20 cellular contexts compared by ENCODE assay signal in genomic region chr1:43703836-43704235, GRCh38. TPM values are rescaled to one million over a fixed set of nuclear protein-coding genes. Genes with fewer than 3 reads are reported as not detected.
A peak's percentile ranks its signal among the peaks of the same experiment; 100 is the strongest.
DNase-seq lines count a peak whose midpoint lies in the region; ATAC-seq and TF ChIP-seq lines count a peak whose summit lies in the region.
"Had no signal": no experiment of that assay in that cellular context is flagged by ENCODE, and none has a peak within 500 bp of the region (broad histone marks: within the 10 kb centered on the region; RNA-seq: fewer than 3 reads in every experiment).

No MANE protein-coding gene starts in this region.

- H3K27ac Mint-ChIP-seq in HFFc6 (0 out of 2 replicates have a peak overlapping the region, but pooled peaks have one; percentile 34), nephron (no peak overlapping the region)
- H3K27ac Mint-ChIP-seq in naive thymus-derived CD4-positive, alpha-beta T cell = peak overlapping the region in 2 of 9 donors; percentile 66 to 74
- H3K27ac Mint-ChIP-seq in CD4-positive, alpha-beta T cell = no peak overlapping the region

- H3K79me2 ChIP-seq in GM23248 (ENCODE audit: insufficient read depth) = peaks cover 16% of the 10 kb centered on the region

- peaks cover 16% of the 10 kb centered on the region for H3K4me1 ChIP-seq in GM23248 (ENCODE audit: insufficient read depth)
- no peaks in the 10 kb centered on the region for H3K4me1 ChIP-seq in colonic mucosa
- peaks cover 7 to 10% of the 10 kb centered on the region in 2 donors for H3K4me1 ChIP-seq in naive thymus-derived CD4-positive, alpha-beta T cell (ENCODE audit: control insufficient read depth in 2 of 2, insufficient read depth in 2 of 2, low read length in 2 of 2)

- no peak overlapping the region for H2AFZ ChIP-seq in GM23248

- H3K27me3 ChIP-seq in GM23248 (replicated peaks; ENCODE audit: insufficient read depth) (no peaks in the 10 kb centered on the region), colonic mucosa (no peaks in the 10 kb centered on the region)
- no peaks in the 10 kb centered on the region for H3K27me3 ChIP-seq in naive thymus-derived CD4-positive, alpha-beta T cell (ENCODE audit: control insufficient read depth in 2 of 2, insufficient read depth in 2 of 2, low read length in 2 of 2)
- H3K27me3 ChIP-seq in CD4-positive, alpha-beta T cell (ENCODE audit: control insufficient read depth, insufficient read depth, low read length) = no peaks in the 10 kb centered on the region

- TF ChIP-seq CTCF in HFFc6 (IDR thresholded peaks at IDR 0.05) (no peak), astrocyte of the spinal cord (IDR thresholded peaks at IDR 0.05; ENCODE audit: low read depth, low read length) (no peak), nephron (IDR thresholded peaks at IDR 0.05; ENCODE audit: unreplicated experiment in 3 of 3) (no peak), colonic mucosa (IDR thresholded peaks at IDR 0.05) (no peak)
- no peak for TF ChIP-seq CTCF in CD4-positive, alpha-beta T cell (IDR thresholded peaks at IDR 0.05)

- CTCF ChIA-PET in naive thymus-derived CD4-positive, alpha-beta T cell (lab: Charles Lee) = interaction anchor here (0.6 kb wide), 1 partner anchor 290 kb away, joined by 3 read pairs; no protein-coding TSS in a partner anchor
- CTCF ChIA-PET in CD4-positive, alpha-beta T cell (lab: Charles Lee) = no interaction called here

- peaks cover 43% of the 10 kb centered on the region for H3K4me1 Mint-ChIP-seq in HFFc6 (ENCODE audit: low read depth)
- H3K4me1 Mint-ChIP-seq in nephron = peaks cover 10% of the 10 kb centered on the region
- H3K4me1 Mint-ChIP-seq in naive thymus-derived CD4-positive, alpha-beta T cell = peaks cover 2 to 29% (median 19%) of the 10 kb centered on the region in 7 donors
- H3K4me1 Mint-ChIP-seq in CD4-positive, alpha-beta T cell (ENCODE audit: low read depth) = peaks cover 25% of the 10 kb centered on the region

- in situ Hi-C loops in GM23248 (cut with MboI) (no loop called here), astrocyte of the spinal cord (cut with HindIII; ENCODE audit: low sequenced_read_pairs) (no loop called here)

- H3K4me3 Mint-ChIP-seq in HFFc6 (no peak overlapping the region), nephron (peak overlapping the region in 2 of 3 experiments; percentile 1 to 47)
- H3K4me3 Mint-ChIP-seq in naive thymus-derived CD4-positive, alpha-beta T cell = no peak overlapping the region
- H3K4me3 Mint-ChIP-seq in CD4-positive, alpha-beta T cell = no peak overlapping the region

- POLR2A ChIA-PET in naive thymus-derived CD4-positive, alpha-beta T cell (lab: Charles Lee) = no interaction called here
- POLR2A ChIA-PET in CD4-positive, alpha-beta T cell (lab: Charles Lee) = no interaction called here

- H3K27ac ChIP-seq in GM23248 (peak overlapping the region; percentile 9; the same call in 1 of the 2 replicates), colonic mucosa (no peak overlapping the region)
- H3K27ac ChIP-seq in naive thymus-derived CD4-positive, alpha-beta T cell (ENCODE audit: low read depth, low read length) = no peak overlapping the region
- no peak overlapping the region for H3K27ac ChIP-seq in CD4-positive, alpha-beta T cell (ENCODE audit: low read depth, low read length)
- H3K27ac ChIP-seq: C4-2B had no signal

- peaks cover 35% of the 10 kb centered on the region for H3F3A ChIP-seq in GM23248 (ENCODE audit: insufficient read depth)

- H3K9me3 Mint-ChIP-seq in HFFc6 (no peaks in the 10 kb centered on the region), nephron (no peaks in the 10 kb centered on the region)
- H3K9me3 Mint-ChIP-seq in naive thymus-derived CD4-positive, alpha-beta T cell = no peaks in the 10 kb centered on the region
- H3K9me3 Mint-ChIP-seq in CD4-positive, alpha-beta T cell = no peaks in the 10 kb centered on the region

- no peaks in the 10 kb centered on the region for H4K20me1 ChIP-seq in GM23248 (ENCODE audit: insufficient read depth)

- peaks cover 27% of the 10 kb centered on the region for H3K36me3 Mint-ChIP-seq in HFFc6 (ENCODE audit: low read depth)
- peaks cover 48% of the 10 kb centered on the region for H3K36me3 Mint-ChIP-seq in nephron (ENCODE audit: low read depth)
- H3K36me3 Mint-ChIP-seq in naive thymus-derived CD4-positive, alpha-beta T cell = peaks cover 0 to 18% (median 4%) of the 10 kb centered on the region in 5 donors
- peaks cover 58% of the 10 kb centered on the region for H3K36me3 Mint-ChIP-seq in CD4-positive, alpha-beta T cell (ENCODE audit: low read depth)

- no peak for ATAC-seq in naive thymus-derived CD4-positive, alpha-beta T cell
- ATAC-seq in CD4-positive, alpha-beta T cell (ENCODE audit: poor library complexity) = no peak
- ATAC-seq: K562, PC-3 had no signal

- H3K36me3 ChIP-seq in GM23248 (ENCODE audit: low read depth) (peaks cover 45% of the 10 kb centered on the region), colonic mucosa (peaks cover 13% of the 10 kb centered on the region)
- H3K36me3 ChIP-seq in naive thymus-derived CD4-positive, alpha-beta T cell (ENCODE audit: control insufficient read depth in 2 of 3, insufficient read depth in 3 of 3, low read length in 3 of 3) = peaks cover 3 to 51% (median 4%) of the 10 kb centered on the region in 3 experiments

- peak; percentile 54 for DNase-seq in GM23248
- no peak for DNase-seq in HFFc6
- DNase-seq in astrocyte of the spinal cord (ENCODE audit: low read depth, low spot score) = peak; percentile 17
- DNase-seq in colonic mucosa = no peak
- no peak for DNase-seq in naive thymus-derived CD4-positive, alpha-beta T cell
- DNase-seq in CD4-positive, alpha-beta T cell = no peak
- DNase-seq: AML-193, COR-L47, DMS 273 treated with DMSO at 0.1 percent for 48 hours, DND-41, H7, NCI-H1417 treated with DMSO at 0.1 percent for 48 hours, NCI-H2029, NCI-H345, NCI-H524 treated with DMSO at 0.1 percent for 48 hours, PC-3, SIG-M5 had no signal

- H3K4me2 ChIP-seq in GM23248 (ENCODE audit: unreplicated experiment) = no peak overlapping the region

- H3K9me3 ChIP-seq in GM23248 (ENCODE audit: low read depth) (no peaks in the 10 kb centered on the region), colonic mucosa (no peaks in the 10 kb centered on the region)
- H3K9me3 ChIP-seq in naive thymus-derived CD4-positive, alpha-beta T cell (ENCODE audit: control insufficient read depth in 2 of 3, low read length in 3 of 3) = no peaks in the 10 kb centered on the region
- no peaks in the 10 kb centered on the region for H3K9me3 ChIP-seq in CD4-positive, alpha-beta T cell (ENCODE audit: control insufficient read depth, low read length)

- H3K9ac ChIP-seq in GM23248 = no peak overlapping the region
- no peak overlapping the region for H3K9ac ChIP-seq in colonic mucosa (ENCODE audit: low read depth in 2 of 2, low read length in 2 of 2)

- intact Hi-C loops in colonic mucosa (cut with DNase I) = no loop called here
- intact Hi-C loops in naive thymus-derived CD4-positive, alpha-beta T cell (cut with micrococcal nuclease) = loop anchor here in 1 of 2 donors (10.0 kb wide), 1 partner anchor 271 kb away; the partner anchor contains the start of genes ATP6V0B, B4GALT2 and DPH2
- intact Hi-C loops in CD4-positive, alpha-beta T cell (cut with DNase I, micrococcal nuclease) = loop anchor here in 1 of 2 experiments (10.0 kb wide), 1 partner anchor 1881 kb away; the partner anchor contains the start of gene NASP

- peaks cover 3% of the 10 kb centered on the region; the same call in 1 of the 2 replicates for H3K27me3 Mint-ChIP-seq in HFFc6 (ENCODE audit: insufficient read depth)
- H3K27me3 Mint-ChIP-seq in nephron (ENCODE audit: low read depth) = no peaks in the 10 kb centered on the region
- no peaks in the 10 kb centered on the region for H3K27me3 Mint-ChIP-seq in naive thymus-derived CD4-positive, alpha-beta T cell
- no peaks in the 10 kb centered on the region for H3K27me3 Mint-ChIP-seq in CD4-positive, alpha-beta T cell

- H3K9me2 ChIP-seq in GM23248 (ENCODE audit: insufficient read depth) = no peaks in the 10 kb centered on the region

- H3K4me3 ChIP-seq in GM23248 (no peak overlapping the region), astrocyte of the spinal cord (ENCODE audit: low read depth, low read length) (no peak overlapping the region), colonic mucosa (no peak overlapping the region)
- no peak overlapping the region for H3K4me3 ChIP-seq in naive thymus-derived CD4-positive, alpha-beta T cell (ENCODE audit: low read length)
- H3K4me3 ChIP-seq: K562 had no signal

RNA-seq across cellular contexts. Expression of gene ST3GAL3, which starts 3.5 kb away (rescaled TPM):
- total RNA-seq in GM23248 (2014; rRNA removed; shearing (Covaris generic)) = 13.8 and 13.9 TPM in 2 replicates
- polyA plus RNA-seq in GM23248 (2016; fragmentation: Nextera tagmentation; extraction: Ambion mirVana) = 8.4 and 9.7 TPM in 2 replicates
- 10 to 100 TPM; 15.2 to 22.3 (median 18.0) TPM for total RNA-seq in HFFc6 (2021; fragmentation: NEBNext Ultra II Directional; extraction: Animal tissue kit (Norgen Biotek cat#: 25700))
- total RNA-seq in colonic mucosa = 1 to 10 TPM; 5.1 to 6.0 TPM
- 10 to 100 TPM; 22.3 to 32.9 (median 28.7) TPM for total RNA-seq in naive thymus-derived CD4-positive, alpha-beta T cell
- polyA plus RNA-seq in naive thymus-derived CD4-positive, alpha-beta T cell = 10 to 100 TPM in 1 of 2 donors, 1 to 10 TPM in 1; 7.7 to 13.4 TPM
- total RNA-seq in CD4-positive, alpha-beta T cell = 10 to 100 TPM; 17.6 to 20.5 TPM

RNA-seq across cellular contexts. Expression of gene KDM4A, which starts 53.9 kb away (rescaled TPM):
- total RNA-seq in GM23248 (2014; rRNA removed; shearing (Covaris generic)) = 23.7 and 26.3 TPM in 2 replicates
- polyA plus RNA-seq in GM23248 (2016; fragmentation: Nextera tagmentation; extraction: Ambion mirVana) = 20.7 and 22.3 TPM in 2 replicates
- 10 to 100 TPM; 24.8 to 37.0 (median 32.1) TPM for total RNA-seq in HFFc6 (2021; fragmentation: NEBNext Ultra II Directional; extraction: Animal tissue kit (Norgen Biotek cat#: 25700))
- 10 to 100 TPM; 57.0 to 62.4 TPM for total RNA-seq in colonic mucosa
- total RNA-seq in naive thymus-derived CD4-positive, alpha-beta T cell = 10 to 100 TPM; 27.8 to 42.1 (median 38.6) TPM
- polyA plus RNA-seq in naive thymus-derived CD4-positive, alpha-beta T cell = 1 to 10 TPM; 4.9 to 9.7 TPM
- total RNA-seq in CD4-positive, alpha-beta T cell = 10 to 100 TPM; 17.4 to 21.2 TPM

Comparison
In these comparisons a context has a peak if more than half of its experiments do, and no peak if none do; other contexts are left out.
1. DNase-seq: peak in GM23248 (single experiment) and astrocyte of the spinal cord (single experiment); none in HFFc6 (single experiment), colonic mucosa (single experiment), naive thymus-derived CD4-positive, alpha-beta T cell (0 of 9) and CD4-positive, alpha-beta T cell (0 of 10).
2. H3K4me3 Mint-ChIP-seq: peak in nephron (2 of 3); none in HFFc6 (single experiment), naive thymus-derived CD4-positive, alpha-beta T cell (0 of 10) and CD4-positive, alpha-beta T cell (single experiment).